In the genomic region with DNA sequence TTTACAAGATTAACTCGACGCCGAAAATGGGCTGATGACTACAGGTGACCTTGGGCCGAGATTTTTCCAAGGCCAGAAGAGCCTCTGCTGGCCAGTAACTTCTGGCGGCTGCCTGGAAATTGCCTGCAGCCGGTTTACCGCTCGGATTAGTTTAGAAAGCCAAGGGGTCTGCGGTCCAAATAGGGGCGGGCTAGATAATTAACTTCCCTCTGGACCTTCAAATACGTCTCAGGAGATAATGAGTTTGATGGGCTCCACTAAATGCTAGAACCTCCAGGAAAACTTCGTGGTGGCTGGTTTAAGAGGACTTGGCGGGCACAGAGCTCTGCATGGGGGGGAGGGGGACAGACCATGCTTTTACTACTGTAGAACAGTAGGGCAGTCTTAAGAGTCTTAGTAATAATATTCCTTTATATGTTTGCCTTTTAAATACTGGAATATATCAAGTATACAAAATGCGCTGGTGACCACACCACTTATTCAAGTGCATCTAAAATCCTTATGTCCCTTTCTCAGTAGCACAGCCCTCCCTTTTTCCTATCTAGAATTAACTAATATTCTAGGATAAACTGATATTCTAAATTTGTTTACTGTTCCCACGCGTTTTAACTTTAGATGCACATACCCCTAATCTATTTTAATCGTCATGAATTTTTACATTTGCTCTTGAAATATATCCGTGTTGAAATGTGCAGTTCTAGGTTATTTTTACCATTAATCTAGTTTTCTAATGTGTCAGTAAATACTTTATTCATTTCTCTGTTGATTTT, we compare ENCODE assay signal across 8 cellular contexts.
DNase-seq lines count a peak whose midpoint lies in the region; ATAC-seq and TF ChIP-seq lines count a peak whose summit lies in the region.

No MANE protein-coding gene starts in this region.

- no peak for TF ChIP-seq EP300 in stomach (IDR thresholded peaks at IDR 0.05)

- peaks cover 40% of the 10 kb centered on the region for H3K4me1 ChIP-seq in KMS-11 (ENCODE audit: low read depth, poor library complexity, severe bottlenecking)
- H3K4me1 ChIP-seq in stomach, result peaks cover 4 to 39% (median 19%) of the 10 kb centered on the region in 4 donors

- TF ChIP-seq CTCF in Calu3 (IDR thresholded peaks at IDR 0.05; ENCODE audit: unreplicated experiment), result no peak
- no peak for TF ChIP-seq CTCF in KMS-11 (conservative IDR thresholded peaks at IDR 0.05; ENCODE audit: low read depth, low read length)
- TF ChIP-seq CTCF in stomach (IDR thresholded peaks at IDR 0.05), result no peak

- peaks cover 40% of the 10 kb centered on the region for H3K36me3 Mint-ChIP-seq in Calu3 (ENCODE audit: insufficient read depth, unreplicated experiment)
- peaks cover 2% of the 10 kb centered on the region for H3K36me3 Mint-ChIP-seq in activated naive CD8-positive, alpha-beta T cell

- no peak overlapping the region for H3K4me3 Mint-ChIP-seq in Calu3 (ENCODE audit: low read depth, unreplicated experiment)
- peak overlapping the region; percentile 99 for H3K4me3 Mint-ChIP-seq in activated naive CD8-positive, alpha-beta T cell

- CTCF ChIA-PET in Calu3 (lab: Charles Lee), result interaction anchor here (0.6 to 1.9 kb wide), 2 partner anchors 13 to 112 kb away, joined by 3 to 6 read pairs; no protein-coding TSS in a partner anchor

- H4K20me1 ChIP-seq in KMS-11 (ENCODE audit: insufficient read depth), result no peaks in the 10 kb centered on the region

- DNase-seq in Calu3, result peak; percentile 53
- no peak for DNase-seq in stomach
- DNase-seq in cerebellum (ENCODE audit: low spot score), result no peak
- no peak for DNase-seq in NCI-H774 (lab: John Stamatoyannopoulos, UW)

- no peak overlapping the region for H2AFZ ChIP-seq in KMS-11 (ENCODE audit: low read depth)

- H3K27me3 ChIP-seq in KMS-11 (ENCODE audit: insufficient read depth, low read depth) (no peaks in the 10 kb centered on the region), stomach (peaks cover 0 to 14% (median 0%) of the 10 kb centered on the region in 3 donors)

- peak overlapping the region; percentile 96 for H3K27ac ChIP-seq in KMS-11
- H3K27ac ChIP-seq in stomach, result peak overlapping the region; percentile 49 to 93 (median 89)

- H3K36me3 ChIP-seq in KMS-11 (ENCODE audit: insufficient read depth), result peaks cover 6% of the 10 kb centered on the region; the same call in 1 of the 2 replicates
- H3K36me3 ChIP-seq in stomach, result peaks cover 0 to 4% (median 0%) of the 10 kb centered on the region in 4 donors

- no peaks in the 10 kb centered on the region for H3K27me3 Mint-ChIP-seq in Calu3 (ENCODE audit: unreplicated experiment)
- no peaks in the 10 kb centered on the region for H3K27me3 Mint-ChIP-seq in activated naive CD8-positive, alpha-beta T cell

- intact Hi-C loops in Calu3 (cut with micrococcal nuclease; ENCODE audit: unreplicated experiment) (loop anchor here (10.0 kb wide), 1 partner anchor 815 kb away; no protein-coding TSS in a partner anchor), stomach (cut with DNase I; ENCODE audit: low total_unique reads) (no loop called here)

- ATAC-seq in GM21381 (IDR thresholded peaks at IDR 0.05; ENCODE audit: unreplicated experiment), result peak; percentile 9

- peak overlapping the region; percentile 47 for H3K4me2 ChIP-seq in KMS-11

- no peaks in the 10 kb centered on the region for H3K9me3 ChIP-seq in iPS-18c (ENCODE audit: control insufficient read depth, insufficient read depth, low read length)
- no peaks in the 10 kb centered on the region for H3K9me3 ChIP-seq in stomach

- H3K27ac Mint-ChIP-seq in Calu3 (ENCODE audit: unreplicated experiment), result peak overlapping the region; percentile 83
- H3K27ac Mint-ChIP-seq in activated naive CD8-positive, alpha-beta T cell, result peak overlapping the region; percentile 99

- H3K4me1 Mint-ChIP-seq in Calu3 (ENCODE audit: low read depth, unreplicated experiment), result peaks cover 14% of the 10 kb centered on the region
- H3K4me1 Mint-ChIP-seq in activated naive CD8-positive, alpha-beta T cell (ENCODE audit: low read depth), result peaks cover 56% of the 10 kb centered on the region

- 17 to 33% (median 25%) methylated on average over 18 of the region's 18 CpGs for WGBS in stomach, 5 donors

- H3K79me2 ChIP-seq in KMS-11 (ENCODE audit: insufficient read depth, low read depth), result peaks cover 94% of the 10 kb centered on the region

- TF ChIP-seq POLR2A in stomach (IDR thresholded peaks at IDR 0.05), result no peak

- peak overlapping the region; percentile 100 for H3K9ac ChIP-seq in KMS-11

- H3K4me3 ChIP-seq in KMS-11 (IDR thresholded peaks at IDR 0.05; ENCODE audit: insufficient read depth, low read depth, low read length), result no peak overlapping the region
- peak overlapping the region; percentile 63 for H3K4me3 ChIP-seq in iPS-18c (ENCODE audit: insufficient read depth, low read depth, low read length)
- peak overlapping the region; percentile 51 to 52 (median 52) for H3K4me3 ChIP-seq in stomach

- no peaks in the 10 kb centered on the region for H3K9me3 Mint-ChIP-seq in Calu3 (ENCODE audit: low read depth, unreplicated experiment)
- H3K9me3 Mint-ChIP-seq in activated naive CD8-positive, alpha-beta T cell (ENCODE audit: low read depth), result no peaks in the 10 kb centered on the region

- BruUV-seq in Calu3 (replicated peaks; lab: Mats Ljungman, UMichigan), result no TSS peak
